32 cellular contexts compared by ENCODE assay signal in the genomic region with DNA sequence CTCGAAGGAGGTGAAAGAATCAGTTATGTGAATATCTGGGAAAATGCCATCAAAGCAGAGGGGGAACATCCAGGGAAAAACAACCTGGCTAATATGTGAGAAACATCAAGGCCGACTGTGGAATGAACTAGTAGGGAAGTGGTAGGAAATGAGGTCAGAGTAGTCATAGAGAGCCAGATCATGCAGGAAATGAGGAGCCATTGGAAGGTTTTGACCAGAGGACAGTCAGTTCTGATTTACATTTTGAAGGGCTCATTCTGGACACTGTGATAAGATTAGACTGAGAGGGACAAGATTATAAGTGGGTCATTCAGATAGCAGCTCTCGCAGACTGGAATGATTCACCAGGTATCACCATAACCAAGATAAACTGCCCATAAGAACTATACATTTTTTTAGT.
A peak's percentile ranks its signal among the peaks of the same experiment; 100 is the strongest.
DNase-seq lines count a peak whose midpoint lies in the region; ATAC-seq, FAIRE-seq and TF ChIP-seq lines count a peak whose summit lies in the region.
"Had no signal": no experiment of that assay in that cellular context is flagged by ENCODE, and none has a peak within 500 bp of the region (broad histone marks: within the 10 kb centered on the region; RNA-seq: fewer than 3 reads in every experiment).

No MANE protein-coding gene starts in this region.

- POLR2A ChIA-PET in K562 (lab: Yijun Ruan, JAX) = no interaction called here

- TF ChIP-seq EP300 in K562 (IDR thresholded peaks at IDR 0.05; ENCODE audit: low read length) = no peak

- WGBS in K562 (ENCODE audit: insufficient coverage, low coverage, missing lambda C conversion rate) = 0% methylated on average over 3 of the region's 3 CpGs

- H3K4me1 ChIP-seq in K562 (replicated peaks in 1 of 2; ENCODE audit: control insufficient read depth in 2 of 2, insufficient read depth in 2 of 2, low read length in 2 of 2) = no peaks in the 10 kb centered on the region
- H3K4me1 ChIP-seq: BLaER1 treated with 17β-estradiol and CSF1 and Interleukin-3, amounts not matched to agents 10 nM and 100 nM; upper lobe of right lung had no signal

- H3K4me3 ChIP-seq in K562 = no peak overlapping the region
- H3K4me3 ChIP-seq: BLaER1 treated with 17β-estradiol and CSF1 and Interleukin-3, amounts not matched to agents 10 nM and 100 nM; hepatocyte; ovary; upper lobe of right lung had no signal

- in situ Hi-C loops in G401 (cut with HindIII; ENCODE audit: low sequenced_read_pairs) (no loop called here), K562 (cut with MboI) (no loop called here)

- no peaks in the 10 kb centered on the region for H3K27me3 ChIP-seq in K562 (ENCODE audit: control insufficient read depth in 2 of 2, insufficient read depth in 2 of 2, low read length in 2 of 2)
- H3K27me3 ChIP-seq: BLaER1 treated with 17β-estradiol and CSF1 and Interleukin-3, amounts not matched to agents 10 nM and 100 nM; hepatocyte; ovary; upper lobe of right lung had no signal

- H3K4me3 Mint-ChIP-seq in activated CD4-positive, alpha-beta T cell treated with anti-CD3 and anti-CD28 coated beads, Interleukin-2, amount 10 ng/mL, durations not matched to agents 24 days and 14 days = no peak overlapping the region
- H3K4me3 Mint-ChIP-seq: activated B cell treated with CpG ODN at 0.5 μM for 24 hours; activated CD8-positive, alpha-beta memory T cell treated with anti-CD3 and anti-CD28 coated beads, Interleukin-2, amount 10 ng/mL, durations not matched to agents 7 days and 5 days; activated T-cell treated with anti-CD3 and anti-CD28 coated beads, Interleukin-2, amount 50 U/mL, for 4 hours; neural crest cell; T-cell had no signal

- DNase-seq in G401 (ENCODE audit: low spot score) (peak; percentile 74), NCI-H2029 (lab: John Stamatoyannopoulos, UW) (peak; percentile 4), K562 (ENCODE audit: extremely low read depth in 1 of 4, low spot score in 3 of 4) (no peak), kidney tubule cell (ENCODE audit: low spot score) (peak; percentile 21)
- DNase-seq in activated naive CD4-positive, alpha-beta T cell treated with Interleukin-2 at 50 U/mL for 16 hours = no peak
- no peak for DNase-seq in activated CD4-positive, alpha-beta T cell treated with anti-CD3 and anti-CD28 coated beads, Interleukin-2, amount 10 ng/mL, durations not matched to agents 24 days and 14 days
- no peak for DNase-seq in activated CD4-positive, alpha-beta T cell treated with anti-CD3 and anti-CD28 coated beads, Interleukin-2, amount 50 U/mL, for 4 hours
- no peak for DNase-seq in stimulated activated naive CD8-positive, alpha-beta T cell treated with anti-CD3 and anti-CD28 coated beads, Interleukin-15, Interleukin-2, amounts not matched to agents 100 U/mL and 50 U/mL, for 24 hours
- DNase-seq: activated B cell treated with CpG ODN at 0.5 μM for 24 hours; activated CD4-positive, alpha-beta T cell treated with anti-CD3 and anti-CD28 coated beads, Interleukin-2, amount 50 U/mL, for 1 hour; activated CD8-positive, alpha-beta memory T cell treated with anti-CD3 and anti-CD28 coated beads, Interleukin-2, amount 10 ng/mL, durations not matched to agents 7 days and 5 days; activated gamma-delta T cell treated with Interleukin-2 at 50 U/mL for 16 hours; activated T-cell treated with anti-CD3 and anti-CD28 coated beads, Interleukin-2, amount 50 U/mL, for 4 hours; central memory CD4-positive, alpha-beta T cell; DMS79; H7; KBM-7; left colon; NCI-H2081 treated with DMSO at 0.1 percent for 48 hours; NCI-H774; ovary; SIG-M5; stimulated activated naive CD4-positive, alpha-beta T cell; T-cell; upper lobe of right lung had no signal

- TF ChIP-seq POLR2A in K562 (conservative IDR thresholded peaks at IDR 0.05) = no peak

- H3K4me1 Mint-ChIP-seq in activated CD4-positive, alpha-beta T cell treated with anti-CD3 and anti-CD28 coated beads, Interleukin-2, amount 10 ng/mL, durations not matched to agents 24 days and 14 days = no peaks in the 10 kb centered on the region
- H3K4me1 Mint-ChIP-seq: activated B cell treated with CpG ODN at 0.5 μM for 24 hours; activated CD8-positive, alpha-beta memory T cell treated with anti-CD3 and anti-CD28 coated beads, Interleukin-2, amount 10 ng/mL, durations not matched to agents 7 days and 5 days; neural crest cell; T-cell had no signal

- no peaks in the 10 kb centered on the region for H3K36me3 Mint-ChIP-seq in activated CD4-positive, alpha-beta T cell treated with anti-CD3 and anti-CD28 coated beads, Interleukin-2, amount 10 ng/mL, durations not matched to agents 24 days and 14 days (ENCODE audit: low read depth)
- H3K36me3 Mint-ChIP-seq: activated CD8-positive, alpha-beta memory T cell treated with anti-CD3 and anti-CD28 coated beads, Interleukin-2, amount 10 ng/mL, durations not matched to agents 7 days and 5 days; T-cell had no signal

- peaks cover 9% of the 10 kb centered on the region for H3K27me3 Mint-ChIP-seq in activated CD4-positive, alpha-beta T cell treated with anti-CD3 and anti-CD28 coated beads, Interleukin-2, amount 10 ng/mL, durations not matched to agents 24 days and 14 days
- H3K27me3 Mint-ChIP-seq: activated B cell treated with CpG ODN at 0.5 μM for 24 hours had no signal

- BruUV-seq in K562 (replicated peaks; lab: Mats Ljungman, UMichigan) = no TSS peak

- no peak for ATAC-seq in K562
- no peak for ATAC-seq in stimulated activated naive CD8-positive, alpha-beta T cell treated with anti-CD3 and anti-CD28 coated beads, Interleukin-15, Interleukin-2, amounts not matched to agents 100 U/mL and 50 U/mL, for 24 hours
- ATAC-seq: activated CD8-positive, alpha-beta memory T cell treated with anti-CD3 and anti-CD28 coated beads, Interleukin-2, amount 10 ng/mL, durations not matched to agents 7 days and 5 days; activated T-cell treated with anti-CD3 and anti-CD28 coated beads, Interleukin-2, amount 50 U/mL, for 4 hours; left colon; T-cell; upper lobe of right lung had no signal

- intact Hi-C loops in K562 (cut with micrococcal nuclease) = no loop called here
- intact Hi-C loops in activated CD4-positive, alpha-beta T cell treated with anti-CD3 and anti-CD28 coated beads, Interleukin-2, amount 10 ng/mL, durations not matched to agents 24 days and 14 days (cut with micrococcal nuclease) = no loop called here

- no peak overlapping the region for H3K4me2 ChIP-seq in K562 (ENCODE audit: insufficient read depth, low read length)
- H3K4me2 ChIP-seq: BLaER1 treated with 17β-estradiol and CSF1 and Interleukin-3, amounts not matched to agents 10 nM and 100 nM; hepatocyte had no signal

- no peak overlapping the region for H3K9ac ChIP-seq in K562 (ENCODE audit: insufficient read depth in 1 of 2, low read depth in 2 of 2, low read length in 2 of 2)
- H3K9ac ChIP-seq: BLaER1 treated with 17β-estradiol and CSF1 and Interleukin-3, amounts not matched to agents 10 nM and 100 nM had no signal

- no peaks in the 10 kb centered on the region for H3K79me2 ChIP-seq in K562 (ENCODE audit: control insufficient read depth, insufficient read depth, low read length)
- H3K79me2 ChIP-seq: hepatocyte had no signal

- H3K27ac ChIP-seq in K562 (ENCODE audit: extremely low read depth, low read depth, low read length) = no peak overlapping the region
- H3K27ac ChIP-seq: BLaER1 treated with 17β-estradiol and CSF1 and Interleukin-3, amounts not matched to agents 10 nM and 100 nM; hepatocyte; ovary; upper lobe of right lung had no signal

- CTCF ChIA-PET in K562 (lab: Yijun Ruan, JAX; ENCODE audit: low intra/inter-chr PET ratio) = interaction anchor here (1.0 kb wide), 1 partner anchor 142 kb away, joined by 4 read pairs; no protein-coding TSS in a partner anchor

- no peaks in the 10 kb centered on the region for H3K9me3 Mint-ChIP-seq in activated CD4-positive, alpha-beta T cell treated with anti-CD3 and anti-CD28 coated beads, Interleukin-2, amount 10 ng/mL, durations not matched to agents 24 days and 14 days
- H3K9me3 Mint-ChIP-seq: activated B cell treated with CpG ODN at 0.5 μM for 24 hours; activated T-cell treated with anti-CD3 and anti-CD28 coated beads, Interleukin-2, amount 50 U/mL, for 4 hours; neural crest cell; T-cell had no signal

- no peaks in the 10 kb centered on the region for H3K9me1 ChIP-seq in K562 (ENCODE audit: control insufficient read depth, insufficient read depth, low read length)

- no peak overlapping the region for H2AFZ ChIP-seq in K562 (ENCODE audit: low read depth, low read length)
- H2AFZ ChIP-seq: hepatocyte had no signal

- no peaks in the 10 kb centered on the region for H4K20me1 ChIP-seq in K562 (replicated peaks; ENCODE audit: control insufficient read depth, insufficient read depth, low read length)
- H4K20me1 ChIP-seq: BLaER1 treated with 17β-estradiol and CSF1 and Interleukin-3, amounts not matched to agents 10 nM and 100 nM had no signal

- TF ChIP-seq CTCF in K562 (IDR thresholded peaks at IDR 0.05 in 2 of 3, conservative IDR thresholded peaks at IDR 0.05 in 1 of 3; ENCODE audit: insufficient read depth in 2 of 3, low read depth in 1 of 3, low read length in 3 of 3) = no peak

- H3K9me3 ChIP-seq in K562 (replicated peaks; ENCODE audit: control insufficient read depth, insufficient read depth, low read depth, low read length) = no peaks in the 10 kb centered on the region
- H3K9me3 ChIP-seq: BLaER1 treated with 17β-estradiol and CSF1 and Interleukin-3, amounts not matched to agents 10 nM and 100 nM; ovary; upper lobe of right lung had no signal

- FAIRE-seq in K562 (lab: Jason Lieb, UNC) = no peak
- FAIRE-seq: endometrium, GM19239, HTR-8/SVneo, RCC 7860 had no signal

- H3K36me3 ChIP-seq in K562 (ENCODE audit: control insufficient read depth, insufficient read depth, low read length) = no peaks in the 10 kb centered on the region
- H3K36me3 ChIP-seq: BLaER1 treated with 17β-estradiol and CSF1 and Interleukin-3, amounts not matched to agents 10 nM and 100 nM; ovary; upper lobe of right lung had no signal

- TF ChIP-seq RAD21 in K562 (CRISPR knock-in tag; conservative IDR thresholded peaks at IDR 0.05 in 1 of 2, IDR thresholded peaks at IDR 0.05 in 1 of 2) = no peak

- H3K27ac Mint-ChIP-seq in activated CD4-positive, alpha-beta T cell treated with anti-CD3 and anti-CD28 coated beads, Interleukin-2, amount 10 ng/mL, durations not matched to agents 24 days and 14 days = no peak overlapping the region
- H3K27ac Mint-ChIP-seq: activated B cell treated with CpG ODN at 0.5 μM for 24 hours; activated CD8-positive, alpha-beta memory T cell treated with anti-CD3 and anti-CD28 coated beads, Interleukin-2, amount 10 ng/mL, durations not matched to agents 7 days and 5 days; T-cell had no signal

TF ChIP-seq in K562, 482 proteins besides CTCF, POLR2A, EP300 and RAD21 (continues in another document):
- no peak for TF ChIP-seq FUS (optimal IDR thresholded peaks at IDR 0.05; ENCODE audit: low read depth, low read length)
- no peak for TF ChIP-seq ZNF12 (CRISPR knock-in tag; IDR thresholded peaks at IDR 0.05)
- TF ChIP-seq MCM2 (IDR thresholded peaks at IDR 0.05; ENCODE audit: low read depth) = no peak
- no peak for TF ChIP-seq GATAD2B (IDR thresholded peaks at IDR 0.05; ENCODE audit: borderline replicate concordance)
- no peak for TF ChIP-seq TEAD2 (tag; IDR thresholded peaks at IDR 0.05)
- no peak for TF ChIP-seq STAT5B (CRISPR knock-in tag; IDR thresholded peaks at IDR 0.05)
- TF ChIP-seq CBFA2T3 (IDR thresholded peaks at IDR 0.05) = peak; percentile 39
- 0 out of 2 replicates have a peak, but pooled peaks have one; percentile 35 for TF ChIP-seq GABPA (tag; conservative IDR thresholded peaks at IDR 0.05; ENCODE audit: low read depth)
- TF ChIP-seq CCAR2 (IDR thresholded peaks at IDR 0.05; ENCODE audit: low read depth, low read length) = no peak

Comparison
In these comparisons a context has a peak if more than half of its experiments do, and no peak if none do; other contexts are left out.
1. DNase-seq: peak in G401 (single experiment), NCI-H2029 (single experiment) and kidney tubule cell (single experiment); none in K562 (0 of 4), activated naive CD4-positive, alpha-beta T cell treated with Interleukin-2 at 50 U/mL for 16 hours (single experiment), activated CD4-positive, alpha-beta T cell treated with anti-CD3 and anti-CD28 coated beads, Interleukin-2, amount 10 ng/mL, durations not matched to agents 24 days and 14 days (single experiment), activated CD4-positive, alpha-beta T cell treated with anti-CD3 and anti-CD28 coated beads, Interleukin-2, amount 50 U/mL, for 4 hours (0 of 2) and stimulated activated naive CD8-positive, alpha-beta T cell treated with anti-CD3 and anti-CD28 coated beads, Interleukin-15, Interleukin-2, amounts not matched to agents 100 U/mL and 50 U/mL, for 24 hours (single experiment).